15 cellular contexts compared by ENCODE assay signal in genomic region chr15:79450648-79451047, GRCh38. TPM values are rescaled to one million over a fixed set of nuclear protein-coding genes. Genes with fewer than 3 reads are reported as not detected.
DNase-seq lines count a peak whose midpoint lies in the region; ATAC-seq, FAIRE-seq and TF ChIP-seq lines count a peak whose summit lies in the region.
"Had no signal": no experiment of that assay in that cellular context is flagged by ENCODE, and none has a peak within 500 bp of the region (broad histone marks: within the 10 kb centered on the region; RNA-seq: fewer than 3 reads in every experiment).

No MANE protein-coding gene starts in this region.

- POLR2A ChIA-PET in AG04450 (lab: Yijun Ruan, JAX) = no interaction called here
- POLR2A ChIA-PET in HCT116 (lab: Charles Lee) = no interaction called here
- POLR2A ChIA-PET in Panc1 (lab: Charles Lee) = no interaction called here

- peak; percentile 17; the same call in 1 of the 2 replicates for TF ChIP-seq CTCF in AG04450 (IDR thresholded peaks at IDR 0.05; ENCODE audit: low read depth, low read length)
- peak; percentile 28 to 43 (median 38); a peak in 4 of 6 replicates for TF ChIP-seq CTCF in HCT116 (IDR thresholded peaks at IDR 0.05 in 2 of 3, conservative IDR thresholded peaks at IDR 0.05 in 1 of 3; ENCODE audit: borderline replicate concordance in 1 of 3, insufficient read depth in 1 of 3, low read depth in 2 of 3, low read length in 2 of 3)
- TF ChIP-seq CTCF in Panc1 (IDR thresholded peaks at IDR 0.05) = peak; percentile 24; the same call in 1 of the 2 replicates
- TF ChIP-seq CTCF in foreskin keratinocyte (conservative IDR thresholded peaks at IDR 0.05) = peak; percentile 37

- in situ Hi-C loops in Panc1 (cut with HindIII; ENCODE audit: low pct_unique_long_range_greater_than_20kb, low sequenced_read_pairs) = no loop called here

- no peaks in the 10 kb centered on the region for H3K9me2 ChIP-seq in HCT116 (ENCODE audit: insufficient read depth)

- H3K9me3 ChIP-seq in AG04450 (ENCODE audit: control insufficient read depth, insufficient read depth, low read length) (no peaks in the 10 kb centered on the region), HCT116 (ENCODE audit: control insufficient read depth in 1 of 2, insufficient read depth in 1 of 2, low read depth in 1 of 2, low read length in 2 of 2) (no peaks in the 10 kb centered on the region), Panc1 (ENCODE audit: control insufficient read depth, insufficient read depth, low read depth, low read length) (no peaks in the 10 kb centered on the region; the same call in 1 of the 2 replicates)
- H3K9me3 ChIP-seq: colonic mucosa had no signal

- no peaks in the 10 kb centered on the region for H3K4me1 Mint-ChIP-seq in activated naive CD8-positive, alpha-beta T cell treated with anti-CD3 and anti-CD28 coated beads for 36 hours

- no peaks in the 10 kb centered on the region for H3K79me2 ChIP-seq in HCT116 (ENCODE audit: insufficient read depth, low read length)

- H3K27ac Mint-ChIP-seq in activated naive CD8-positive, alpha-beta T cell treated with anti-CD3 and anti-CD28 coated beads for 36 hours = no peak overlapping the region
- H3K27ac Mint-ChIP-seq: activated CD8-positive, alpha-beta T cell treated with anti-CD3 and anti-CD28 coated beads for 36 hours had no signal

- RAD21 ChIA-PET in HCT116 (lab: Charles Lee; ENCODE audit: low non-redundant PET in 1 of 2, low total read pairs in 2 of 2, uncharacterized antibody in 2 of 2, unreplicated experiment in 2 of 2) = no interaction called here

- DNase-seq in AG04450 (ENCODE audit: low read depth, low spot score) (no peak), HCT116 (ENCODE audit: low read depth, low spot score) (no peak), Panc1 (ENCODE audit: low read depth, low spot score) (no peak), foreskin keratinocyte (no peak), T1000 (lab: John Stamatoyannopoulos, UW) (no peak), frontal cortex (ENCODE audit: low spot score in 2 of 2) (no peak), Right ventricle myocardium superior (no peak)
- no peak for DNase-seq in activated naive CD8-positive, alpha-beta T cell treated with anti-CD3 and anti-CD28 coated beads for 36 hours
- DNase-seq: activated CD8-positive, alpha-beta T cell treated with anti-CD3 and anti-CD28 coated beads for 36 hours; activated naive CD4-positive, alpha-beta T cell; colonic mucosa; left lung; NCI-H146; stimulated activated CD4-positive, alpha-beta T cell treated with anti-CD3 and anti-CD28 coated beads, Interleukin-2, amount 100 ng/mL, for 24 hours; stimulated activated naive CD4-positive, alpha-beta T cell treated with Interleukin-2 at 50 U/mL for 16 hours had no signal

- no TSS peak for BruUV-seq in HCT116 (replicated peaks; lab: Mats Ljungman, UMichigan)
- BruUV-seq in Panc1 (replicated peaks; lab: Mats Ljungman, UMichigan) = no TSS peak

- H2AFZ ChIP-seq in HCT116 (ENCODE audit: low read depth, low read length, poor library complexity, severe bottlenecking) = no peak overlapping the region

- no peak overlapping the region for H3K27ac ChIP-seq in AG04450 (ENCODE audit: low read depth, low read length)
- no peak overlapping the region for H3K27ac ChIP-seq in HCT116 (ENCODE audit: low read depth, low read length)
- H3K27ac ChIP-seq in Panc1 (ENCODE audit: low read length) = no peak overlapping the region
- H3K27ac ChIP-seq in foreskin keratinocyte = no peak overlapping the region
- H3K27ac ChIP-seq: colonic mucosa, left lung had no signal

- peak; percentile 54; the same call in 1 of the 2 replicates for ATAC-seq in HCT116
- no peak for ATAC-seq in Panc1
- no peak for ATAC-seq in foreskin keratinocyte
- no peak for ATAC-seq in Right ventricle myocardium superior (ENCODE audit: poor library complexity)
- ATAC-seq: activated CD8-positive, alpha-beta T cell treated with anti-CD3 and anti-CD28 coated beads for 36 hours; left lung had no signal

- peaks cover 3% of the 10 kb centered on the region for H3K36me3 Mint-ChIP-seq in activated naive CD8-positive, alpha-beta T cell treated with anti-CD3 and anti-CD28 coated beads for 36 hours

- H3K9ac ChIP-seq in HCT116 (ENCODE audit: low read length) = no peak overlapping the region

- CTCF ChIA-PET in AG04450 (lab: Charles Lee) = interaction anchor here (0.7 to 2.2 kb wide), 6 partner anchors 24 to 403 kb away, joined by 3 to 8 read pairs (median 3); no protein-coding TSS in a partner anchor
- CTCF ChIA-PET in HCT116 (lab: Charles Lee) = interaction anchor here (1.2 kb wide), 1 partner anchor 145 kb away, joined by 7 read pairs; no protein-coding TSS in a partner anchor
- CTCF ChIA-PET in Panc1 (lab: Charles Lee) = no interaction called here

- H4K20me1 ChIP-seq in HCT116 (ENCODE audit: insufficient read depth) = no peaks in the 10 kb centered on the region

- no peaks in the 10 kb centered on the region for H3K27me3 ChIP-seq in AG04450 (ENCODE audit: control insufficient read depth, insufficient read depth, low read length)
- H3K27me3 ChIP-seq in HCT116 (ENCODE audit: insufficient read depth, low read length) = no peaks in the 10 kb centered on the region
- peaks cover 8% of the 10 kb centered on the region for H3K27me3 ChIP-seq in Panc1 (ENCODE audit: control insufficient read depth, insufficient read depth, low read length)
- H3K27me3 ChIP-seq in foreskin keratinocyte = peaks cover 3% of the 10 kb centered on the region
- H3K27me3 ChIP-seq: colonic mucosa had no signal

- no peak for TF ChIP-seq POLR2A in HCT116 (IDR thresholded peaks at IDR 0.05; ENCODE audit: borderline replicate concordance, extremely low read depth, insufficient read depth, insufficient read length)

- no peak overlapping the region for H3K4me2 ChIP-seq in HCT116 (ENCODE audit: low read length)

- H3K9me3 Mint-ChIP-seq in activated naive CD8-positive, alpha-beta T cell treated with anti-CD3 and anti-CD28 coated beads for 36 hours = peaks cover 7% of the 10 kb centered on the region

- no peak for FAIRE-seq in frontal cortex (lab: Jason Lieb, UNC)

- H3K36me3 ChIP-seq in HCT116 (ENCODE audit: control insufficient read depth in 1 of 2, insufficient read depth in 2 of 2, low read length in 2 of 2) (no peaks in the 10 kb centered on the region), Panc1 (ENCODE audit: control insufficient read depth, insufficient read depth, low read length) (no peaks in the 10 kb centered on the region)
- H3K36me3 ChIP-seq: colonic mucosa, left lung had no signal

- H3K4me3 ChIP-seq in AG04450 (ENCODE audit: low read depth, low read length) (no peak overlapping the region), HCT116 (replicated peaks in 1 of 2; ENCODE audit: low read depth in 1 of 2, low read length in 2 of 2) (no peak overlapping the region), Panc1 (ENCODE audit: low read depth in 2 of 2, low read length in 2 of 2) (no peak overlapping the region)
- H3K4me3 ChIP-seq: colonic mucosa, left lung had no signal

- H3K4me3 Mint-ChIP-seq in activated naive CD8-positive, alpha-beta T cell treated with anti-CD3 and anti-CD28 coated beads for 36 hours = no peak overlapping the region
- H3K4me3 Mint-ChIP-seq: activated CD8-positive, alpha-beta T cell treated with anti-CD3 and anti-CD28 coated beads for 36 hours had no signal

- H3K4me1 ChIP-seq in HCT116 (ENCODE audit: control insufficient read depth in 1 of 2, insufficient read depth in 2 of 2, low read length in 2 of 2) (no peaks in the 10 kb centered on the region), Panc1 (ENCODE audit: control insufficient read depth, insufficient read depth, low read length) (no peaks in the 10 kb centered on the region), foreskin keratinocyte (no peaks in the 10 kb centered on the region)
- H3K4me1 ChIP-seq: colonic mucosa, left lung had no signal

- intact Hi-C loops in HCT116 (cut with micrococcal nuclease) (loop anchor here (5.0 kb wide), 1 partner anchor 122 kb away; no protein-coding TSS in a partner anchor), Panc1 (cut with micrococcal nuclease; ENCODE audit: unreplicated experiment) (no loop called here), Right ventricle myocardium superior (cut with DNase I) (no loop called here)

- H3K27me3 Mint-ChIP-seq in activated naive CD8-positive, alpha-beta T cell treated with anti-CD3 and anti-CD28 coated beads for 36 hours = peaks cover 8% of the 10 kb centered on the region

- TF ChIP-seq RAD21 in HCT116 (IDR thresholded peaks at IDR 0.05; ENCODE audit: low read depth) = peak; percentile 33; the same call in 1 of the 2 replicates

TF ChIP-seq in HCT116, 20 proteins besides CTCF, POLR2A, EP300 and RAD21:
- no peak for TF ChIP-seq EZH2 (IDR thresholded peaks at IDR 0.05)
- no peak for TF ChIP-seq CBX3 (IDR thresholded peaks at IDR 0.05; ENCODE audit: low read depth)
- TF ChIP-seq ELF1 (IDR thresholded peaks at IDR 0.05; ENCODE audit: borderline replicate concordance, low read depth) = no peak
- no peak for TF ChIP-seq EZH2phosphoT487 (IDR thresholded peaks at IDR 0.05; ENCODE audit: borderline replicate concordance)
- no peak for TF ChIP-seq JUND (IDR thresholded peaks at IDR 0.05)
- TF ChIP-seq EGR1 (IDR thresholded peaks at IDR 0.05; ENCODE audit: low read depth) = no peak
- TF ChIP-seq SRF (IDR thresholded peaks at IDR 0.05; ENCODE audit: low read depth) = no peak
- TF ChIP-seq POLR2AphosphoS5 (IDR thresholded peaks at IDR 0.05; ENCODE audit: low read depth, low read length) = no peak
- no peak for TF ChIP-seq TCF7L2 (IDR thresholded peaks at IDR 0.05; ENCODE audit: borderline replicate concordance, extremely low read depth, insufficient read depth, insufficient read length)
- no peak for TF ChIP-seq ZFX (IDR thresholded peaks at IDR 0.05)
TF ChIP-seq in HCT116: peak in this region for 0.

RNA-seq across cellular contexts. Expression of gene MINAR1, which starts 18.5 kb away (rescaled TPM):
- polyA plus RNA-seq in AG04450 (2011; rRNA removed) (0.76 and 1.0 TPM in 2 replicates), foreskin keratinocyte (0.03 and 0.06 TPM in 2 replicates)
- polyA minus RNA-seq in AG04450 (2011; rRNA and poly(A)+ RNA removed) = 1.5 and 1.8 TPM in 2 replicates
- total RNA-seq in HCT116 (2021; ENCODE audit: unreplicated experiment) (1.9 TPM), Panc1 (2021; ENCODE audit: unreplicated experiment) (0.62 TPM), foreskin keratinocyte (0.25 and 0.27 TPM in 2 replicates), frontal cortex (6.9 TPM), Right ventricle myocardium superior (0.03 TPM)
- 0.60 and 0.66 TPM in 2 replicates for polyA plus RNA-seq in HCT116 (2012)
- 0.21 TPM for polyA plus RNA-seq in Panc1 (2012; ENCODE audit: insufficient read length)
- under 1 TPM; 0.33 to 0.46 TPM for total RNA-seq in activated naive CD8-positive, alpha-beta T cell treated with anti-CD3 and anti-CD28 coated beads for 36 hours
